In the genomic region with DNA sequence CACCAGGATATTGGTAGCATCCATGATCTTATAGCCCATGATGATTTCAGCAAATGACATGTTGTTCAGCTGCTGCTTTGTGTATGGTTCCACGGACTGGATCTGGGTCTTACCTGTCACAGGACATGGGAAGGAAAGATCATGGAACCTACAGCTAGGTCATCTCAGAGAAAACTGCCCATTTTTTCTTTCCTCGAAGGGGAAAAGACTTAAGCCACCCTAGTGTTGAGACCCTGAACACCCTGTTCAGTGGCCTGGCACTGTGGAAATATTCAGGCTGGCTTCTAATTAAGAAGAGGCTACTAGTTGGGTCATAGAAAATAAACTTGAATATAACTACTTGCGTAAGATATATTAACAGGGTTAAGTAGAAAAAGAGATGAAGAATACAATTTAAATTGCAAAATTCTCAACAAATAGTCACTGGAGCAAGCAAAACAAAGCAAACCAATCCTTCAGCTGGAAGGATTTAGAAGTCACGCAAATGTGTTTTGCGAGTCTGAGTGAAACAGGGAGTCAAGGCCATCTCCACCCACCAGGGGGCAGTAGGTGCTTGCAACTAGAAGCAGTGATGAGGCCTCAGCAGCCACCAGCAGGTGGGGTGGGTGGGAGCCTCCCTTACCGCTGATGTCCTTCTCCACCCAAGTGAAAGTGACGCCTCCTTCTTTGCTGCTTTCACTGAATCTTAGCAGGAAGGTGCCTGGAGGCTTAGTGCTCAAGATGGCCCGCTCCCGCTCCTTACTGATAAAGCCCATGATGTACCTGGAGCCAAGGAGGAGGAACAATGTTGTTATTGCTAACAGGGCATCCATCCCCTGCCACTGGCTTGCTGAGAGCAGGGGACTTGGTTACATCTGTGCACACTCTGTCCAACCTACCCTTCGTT, we compare ENCODE assay signal across 1 cellular context.
TF ChIP-seq lines count a peak whose summit lies in the region.

No MANE protein-coding gene starts in this region.

TF ChIP-seq in K562, 482 proteins besides CTCF, POLR2A, EP300 and RAD21 (continued from another document and continues in another):
- TF ChIP-seq, protein P1, sequence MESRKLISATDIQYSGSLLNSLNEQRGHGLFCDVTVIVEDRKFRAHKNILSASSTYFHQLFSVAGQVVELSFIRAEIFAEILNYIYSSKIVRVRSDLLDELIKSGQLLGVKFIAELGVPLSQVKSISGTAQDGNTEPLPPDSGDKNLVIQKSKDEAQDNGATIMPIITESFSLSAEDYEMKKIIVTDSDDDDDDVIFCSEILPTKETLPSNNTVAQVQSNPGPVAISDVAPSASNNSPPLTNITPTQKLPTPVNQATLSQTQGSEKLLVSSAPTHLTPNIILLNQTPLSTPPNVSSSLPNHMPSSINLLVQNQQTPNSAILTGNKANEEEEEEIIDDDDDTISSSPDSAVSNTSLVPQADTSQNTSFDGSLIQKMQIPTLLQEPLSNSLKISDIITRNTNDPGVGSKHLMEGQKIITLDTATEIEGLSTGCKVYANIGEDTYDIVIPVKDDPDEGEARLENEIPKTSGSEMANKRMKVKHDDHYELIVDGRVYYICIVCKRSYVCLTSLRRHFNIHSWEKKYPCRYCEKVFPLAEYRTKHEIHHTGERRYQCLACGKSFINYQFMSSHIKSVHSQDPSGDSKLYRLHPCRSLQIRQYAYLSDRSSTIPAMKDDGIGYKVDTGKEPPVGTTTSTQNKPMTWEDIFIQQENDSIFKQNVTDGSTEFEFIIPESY (CRISPR knock-in tag; IDR thresholded peaks at IDR 0.05) = 0 out of 2 replicates have a peak, but pooled peaks have one; percentile 24
- TF ChIP-seq ZNF134 (CRISPR knock-in tag; conservative IDR thresholded peaks at IDR 0.05) (no peak), SOX6 (IDR thresholded peaks at IDR 0.05) (peak; percentile 64; the same call in 1 of the 2 replicates), ARID1B (IDR thresholded peaks at IDR 0.05) (peak; percentile 48; the same call in 1 of the 2 replicates), ZNF184 (CRISPR knock-in tag; IDR thresholded peaks at IDR 0.05) (no peak), HDAC1 (IDR thresholded peaks at IDR 0.05) (0 out of 4 replicates have a peak, but pooled peaks of 1 of the 2 experiments have one; percentile 25), POU5F1 (IDR thresholded peaks at IDR 0.05; ENCODE audit: borderline replicate concordance, low read depth, low read length, partially characterized antibody) (no peak), ZNF717 (CRISPR knock-in tag; IDR thresholded peaks at IDR 0.05) (no peak), GATAD2B (IDR thresholded peaks at IDR 0.05; ENCODE audit: borderline replicate concordance) (peak; percentile 71; the same call in 1 of the 2 replicates), PPARD (CRISPR knock-in tag; IDR thresholded peaks at IDR 0.05) (no peak), RHOXF2B (CRISPR knock-in tag; conservative IDR thresholded peaks at IDR 0.05) (no peak), NR2C2 (CRISPR knock-in tag; IDR thresholded peaks at IDR 0.05) (no peak), NR2C2 (tag; IDR thresholded peaks at IDR 0.05) (no peak), POLR2H (tag; IDR thresholded peaks at IDR 0.05; ENCODE audit: low read depth) (no peak; the same call in 1 of the 2 replicates), DPF2 (IDR thresholded peaks at IDR 0.05) (0 out of 2 replicates have a peak, but pooled peaks have one; percentile 11), ARNT (IDR thresholded peaks at IDR 0.05) (peak in 1 of 2 experiments; percentile 64; a peak in 2 of 4 replicates), MED1 (CRISPR knock-in tag; IDR thresholded peaks at IDR 0.05; ENCODE audit: borderline replicate concordance) (no peak), TOE1 (IDR thresholded peaks at IDR 0.05; ENCODE audit: borderline replicate concordance) (peak; percentile 63; the same call in 1 of the 2 replicates), TOE1 (CRISPR knock-in tag; IDR thresholded peaks at IDR 0.05; ENCODE audit: borderline replicate concordance, low read depth) (no peak), CBX3 (IDR thresholded peaks at IDR 0.05; ENCODE audit: borderline replicate concordance in 1 of 2, low read length in 2 of 2) (no peak; a peak in 1 of 3 replicates), BRCA1 (IDR thresholded peaks at IDR 0.05) (no peak), BRCA1 (CRISPR knock-in tag; IDR thresholded peaks at IDR 0.05) (no peak), ZNF133 (CRISPR knock-in tag; IDR thresholded peaks at IDR 0.05) (no peak), PYGO2 (tag; IDR thresholded peaks at IDR 0.05) (no peak), NR2C1 (IDR thresholded peaks at IDR 0.05) (no peak), NR2C1 (tag; IDR thresholded peaks at IDR 0.05) (no peak), ZNF146 (CRISPR knock-in tag; IDR thresholded peaks at IDR 0.05; ENCODE audit: unreplicated experiment) (no peak), ZNF785 (CRISPR knock-in tag; IDR thresholded peaks at IDR 0.05) (no peak)
- TF ChIP-seq, protein P2, sequence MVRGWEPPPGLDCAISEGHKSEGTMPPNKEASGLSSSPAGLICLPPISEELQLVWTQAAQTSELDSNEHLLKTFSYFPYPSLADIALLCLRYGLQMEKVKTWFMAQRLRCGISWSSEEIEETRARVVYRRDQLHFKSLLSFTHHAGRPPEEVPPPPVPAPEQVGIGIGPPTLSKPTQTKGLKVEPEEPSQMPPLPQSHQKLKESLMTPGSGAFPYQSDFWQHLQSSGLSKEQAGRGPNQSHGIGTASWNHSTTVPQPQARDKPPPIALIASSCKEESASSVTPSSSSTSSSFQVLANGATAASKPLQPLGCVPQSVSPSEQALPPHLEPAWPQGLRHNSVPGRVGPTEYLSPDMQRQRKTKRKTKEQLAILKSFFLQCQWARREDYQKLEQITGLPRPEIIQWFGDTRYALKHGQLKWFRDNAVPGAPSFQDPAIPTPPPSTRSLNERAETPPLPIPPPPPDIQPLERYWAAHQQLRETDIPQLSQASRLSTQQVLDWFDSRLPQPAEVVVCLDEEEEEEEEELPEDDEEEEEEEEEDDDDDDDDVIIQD (CRISPR knock-in tag; IDR thresholded peaks at IDR 0.05) = no peak
- TF ChIP-seq, protein P3, sequence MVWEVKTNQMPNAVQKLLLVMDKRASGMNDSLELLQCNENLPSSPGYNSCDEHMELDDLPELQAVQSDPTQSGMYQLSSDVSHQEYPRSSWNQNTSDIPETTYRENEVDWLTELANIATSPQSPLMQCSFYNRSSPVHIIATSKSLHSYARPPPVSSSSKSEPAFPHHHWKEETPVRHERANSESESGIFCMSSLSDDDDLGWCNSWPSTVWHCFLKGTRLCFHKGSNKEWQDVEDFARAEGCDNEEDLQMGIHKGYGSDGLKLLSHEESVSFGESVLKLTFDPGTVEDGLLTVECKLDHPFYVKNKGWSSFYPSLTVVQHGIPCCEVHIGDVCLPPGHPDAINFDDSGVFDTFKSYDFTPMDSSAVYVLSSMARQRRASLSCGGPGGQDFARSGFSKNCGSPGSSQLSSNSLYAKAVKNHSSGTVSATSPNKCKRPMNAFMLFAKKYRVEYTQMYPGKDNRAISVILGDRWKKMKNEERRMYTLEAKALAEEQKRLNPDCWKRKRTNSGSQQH (CRISPR knock-in tag; IDR thresholded peaks at IDR 0.05) = no peak
- TF ChIP-seq, protein P4, sequence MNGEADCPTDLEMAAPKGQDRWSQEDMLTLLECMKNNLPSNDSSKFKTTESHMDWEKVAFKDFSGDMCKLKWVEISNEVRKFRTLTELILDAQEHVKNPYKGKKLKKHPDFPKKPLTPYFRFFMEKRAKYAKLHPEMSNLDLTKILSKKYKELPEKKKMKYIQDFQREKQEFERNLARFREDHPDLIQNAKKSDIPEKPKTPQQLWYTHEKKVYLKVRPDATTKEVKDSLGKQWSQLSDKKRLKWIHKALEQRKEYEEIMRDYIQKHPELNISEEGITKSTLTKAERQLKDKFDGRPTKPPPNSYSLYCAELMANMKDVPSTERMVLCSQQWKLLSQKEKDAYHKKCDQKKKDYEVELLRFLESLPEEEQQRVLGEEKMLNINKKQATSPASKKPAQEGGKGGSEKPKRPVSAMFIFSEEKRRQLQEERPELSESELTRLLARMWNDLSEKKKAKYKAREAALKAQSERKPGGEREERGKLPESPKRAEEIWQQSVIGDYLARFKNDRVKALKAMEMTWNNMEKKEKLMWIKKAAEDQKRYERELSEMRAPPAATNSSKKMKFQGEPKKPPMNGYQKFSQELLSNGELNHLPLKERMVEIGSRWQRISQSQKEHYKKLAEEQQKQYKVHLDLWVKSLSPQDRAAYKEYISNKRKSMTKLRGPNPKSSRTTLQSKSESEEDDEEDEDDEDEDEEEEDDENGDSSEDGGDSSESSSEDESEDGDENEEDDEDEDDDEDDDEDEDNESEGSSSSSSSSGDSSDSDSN (IDR thresholded peaks at IDR 0.05; ENCODE audit: borderline replicate concordance in 1 of 2, low read depth in 2 of 2, low read length in 2 of 2) = no peak
- TF ChIP-seq, protein P5, sequence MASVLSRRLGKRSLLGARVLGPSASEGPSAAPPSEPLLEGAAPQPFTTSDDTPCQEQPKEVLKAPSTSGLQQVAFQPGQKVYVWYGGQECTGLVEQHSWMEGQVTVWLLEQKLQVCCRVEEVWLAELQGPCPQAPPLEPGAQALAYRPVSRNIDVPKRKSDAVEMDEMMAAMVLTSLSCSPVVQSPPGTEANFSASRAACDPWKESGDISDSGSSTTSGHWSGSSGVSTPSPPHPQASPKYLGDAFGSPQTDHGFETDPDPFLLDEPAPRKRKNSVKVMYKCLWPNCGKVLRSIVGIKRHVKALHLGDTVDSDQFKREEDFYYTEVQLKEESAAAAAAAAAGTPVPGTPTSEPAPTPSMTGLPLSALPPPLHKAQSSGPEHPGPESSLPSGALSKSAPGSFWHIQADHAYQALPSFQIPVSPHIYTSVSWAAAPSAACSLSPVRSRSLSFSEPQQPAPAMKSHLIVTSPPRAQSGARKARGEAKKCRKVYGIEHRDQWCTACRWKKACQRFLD (CRISPR knock-in tag; IDR thresholded peaks at IDR 0.05) = no peak
- TF ChIP-seq, protein P6, sequence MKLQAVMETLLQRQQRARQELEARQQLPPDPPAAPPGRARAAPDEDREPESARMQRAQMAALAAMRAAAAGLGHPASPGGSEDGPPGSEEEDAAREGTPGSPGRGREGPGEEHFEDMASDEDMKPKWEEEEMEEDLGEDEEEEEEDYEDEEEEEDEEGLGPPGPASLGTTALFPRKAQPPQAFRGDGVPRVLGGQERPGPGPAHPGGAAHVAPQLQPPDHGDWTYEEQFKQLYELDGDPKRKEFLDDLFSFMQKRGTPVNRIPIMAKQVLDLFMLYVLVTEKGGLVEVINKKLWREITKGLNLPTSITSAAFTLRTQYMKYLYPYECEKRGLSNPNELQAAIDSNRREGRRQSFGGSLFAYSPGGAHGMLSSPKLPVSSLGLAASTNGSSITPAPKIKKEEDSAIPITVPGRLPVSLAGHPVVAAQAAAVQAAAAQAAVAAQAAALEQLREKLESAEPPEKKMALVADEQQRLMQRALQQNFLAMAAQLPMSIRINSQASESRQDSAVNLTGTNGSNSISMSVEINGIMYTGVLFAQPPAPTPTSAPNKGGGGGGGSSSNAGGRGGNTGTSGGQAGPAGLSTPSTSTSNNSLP (IDR thresholded peaks at IDR 0.05; ENCODE audit: borderline replicate concordance, low read depth, low read length) = no peak
- TF ChIP-seq, protein P7, sequence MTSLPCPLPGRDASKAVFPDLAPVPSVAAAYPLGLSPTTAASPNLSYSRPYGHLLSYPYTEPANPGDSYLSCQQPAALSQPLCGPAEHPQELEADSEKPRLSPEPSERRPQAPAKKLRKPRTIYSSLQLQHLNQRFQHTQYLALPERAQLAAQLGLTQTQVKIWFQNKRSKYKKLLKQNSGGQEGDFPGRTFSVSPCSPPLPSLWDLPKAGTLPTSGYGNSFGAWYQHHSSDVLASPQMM (CRISPR knock-in tag; IDR thresholded peaks at IDR 0.05) = no peak
- TF ChIP-seq, protein P8, sequence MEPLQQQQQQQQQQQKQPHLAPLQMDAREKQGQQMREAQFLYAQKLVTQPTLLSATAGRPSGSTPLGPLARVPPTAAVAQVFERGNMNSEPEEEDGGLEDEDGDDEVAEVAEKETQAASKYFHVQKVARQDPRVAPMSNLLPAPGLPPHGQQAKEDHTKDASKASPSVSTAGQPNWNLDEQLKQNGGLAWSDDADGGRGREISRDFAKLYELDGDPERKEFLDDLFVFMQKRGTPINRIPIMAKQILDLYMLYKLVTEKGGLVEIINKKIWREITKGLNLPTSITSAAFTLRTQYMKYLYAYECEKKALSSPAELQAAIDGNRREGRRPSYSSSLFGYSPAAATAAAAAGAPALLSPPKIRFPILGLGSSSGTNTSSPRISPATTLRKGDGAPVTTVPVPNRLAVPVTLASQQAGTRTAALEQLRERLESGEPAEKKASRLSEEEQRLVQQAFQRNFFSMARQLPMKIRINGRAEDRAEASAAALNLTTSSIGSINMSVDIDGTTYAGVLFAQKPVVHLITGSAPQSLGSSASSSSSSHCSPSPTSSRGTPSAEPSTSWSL (CRISPR knock-in tag; IDR thresholded peaks at IDR 0.05; ENCODE audit: borderline replicate concordance) = no peak
